ENCODE assay signal across 21 cellular contexts in the genomic region with DNA sequence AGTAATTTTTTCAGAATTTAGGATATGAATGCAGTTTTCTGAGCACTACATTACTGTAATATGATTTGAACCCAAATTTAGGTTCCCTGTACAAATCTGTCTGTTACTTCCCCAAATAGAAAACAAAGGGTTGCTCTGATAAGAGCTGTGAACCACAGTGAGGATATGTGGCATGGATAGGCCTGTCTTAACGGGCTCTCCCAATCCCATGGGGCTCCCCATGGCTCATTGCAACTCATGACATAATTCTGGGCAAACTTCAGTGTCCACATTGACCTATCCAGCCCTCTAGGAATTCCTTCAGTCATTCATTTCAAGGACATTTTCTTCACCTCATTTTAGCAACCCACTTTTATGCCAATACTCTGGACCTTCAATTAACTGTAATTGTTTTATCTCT.
DNase-seq lines count a peak whose midpoint lies in the region; ATAC-seq, FAIRE-seq and TF ChIP-seq lines count a peak whose summit lies in the region.
"Had no signal": no experiment of that assay in that cellular context is flagged by ENCODE, and none has a peak within 500 bp of the region (broad histone marks: within the 10 kb centered on the region; RNA-seq: fewer than 3 reads in every experiment).

No MANE protein-coding gene starts in this region.

- CTCF ChIA-PET in K562 (lab: Yijun Ruan, JAX; ENCODE audit: low intra/inter-chr PET ratio) = no interaction called here

- peak overlapping the region; percentile 42; the same call in 1 of the 2 replicates for H2AFZ ChIP-seq in K562 (ENCODE audit: low read depth, low read length)

- no peak overlapping the region for H3K4me3 Mint-ChIP-seq in nephron progenitor cell
- H3K4me3 Mint-ChIP-seq: B cell had no signal

- H3K27me3 Mint-ChIP-seq in nephron progenitor cell (ENCODE audit: low read depth, poor library complexity) = no peaks in the 10 kb centered on the region
- H3K27me3 Mint-ChIP-seq: B cell had no signal

- no peak overlapping the region for H3K4me3 ChIP-seq in BLaER1
- H3K4me3 ChIP-seq in NB4 (ENCODE audit: low read depth, low read length) = no peak overlapping the region
- H3K4me3 ChIP-seq in K562 = no peak overlapping the region
- H3K4me3 ChIP-seq: A549 had no signal

- H3K4me1 ChIP-seq in BLaER1 (peaks cover 15% of the 10 kb centered on the region; the same call in 1 of the 2 replicates), K562 (replicated peaks in 1 of 2; ENCODE audit: control insufficient read depth in 2 of 2, insufficient read depth in 2 of 2, low read length in 2 of 2) (no peaks in the 10 kb centered on the region)
- H3K4me1 ChIP-seq: A549 had no signal

- no peaks in the 10 kb centered on the region for H3K36me3 Mint-ChIP-seq in nephron progenitor cell (ENCODE audit: low read depth)

- H3K27ac ChIP-seq in BLaER1 = no peak overlapping the region
- H3K27ac ChIP-seq in K562 (ENCODE audit: extremely low read depth, low read depth, low read length) = no peak overlapping the region
- H3K27ac ChIP-seq: A549 had no signal

- 0% methylated on average over 1 of the region's 1 CpG for WGBS in K562 (ENCODE audit: insufficient coverage, low coverage, missing lambda C conversion rate)

- H3K9me1 ChIP-seq in K562 (ENCODE audit: control insufficient read depth, insufficient read depth, low read length) = no peaks in the 10 kb centered on the region

- DNase-seq in NB4 (ENCODE audit: low read depth) (peak; percentile 42), K562 (ENCODE audit: extremely low read depth in 1 of 4, low spot score in 3 of 4) (no peak), nephron progenitor cell (no peak), retina (no peak)
- no peak for DNase-seq in NK-92 treated with Interleukin-12 subunit alpha and Interleukin-12 subunit beta, amount 100 ng/mL, for 24 hours (lab: John Stamatoyannopoulos, UW)
- DNase-seq: DMS79, GOT3, HCEC 1CT, IMR-90, Karpas-422, NCI-H187, NCI-H446, NCI-H526, PC-3, SHP77 had no signal

- no TSS peak for BruUV-seq in K562 (replicated peaks; lab: Mats Ljungman, UMichigan)

- TF ChIP-seq POLR2A in NB4 (IDR thresholded peaks at IDR 0.05; ENCODE audit: extremely low read depth, insufficient read length) (no peak), K562 (conservative IDR thresholded peaks at IDR 0.05) (no peak)

- POLR2A ChIA-PET in K562 (lab: Yijun Ruan, JAX) = no interaction called here

- no peak for FAIRE-seq in K562 (lab: Jason Lieb, UNC)
- FAIRE-seq: A549, GM19239, HTR-8/SVneo had no signal

- in situ Hi-C loops in K562 (cut with MboI) = no loop called here

- ATAC-seq in K562 (no peak), HG03039 (IDR thresholded peaks at IDR 0.05; ENCODE audit: unreplicated experiment) (no peak)
- ATAC-seq: A549, PC-3 had no signal

- no peak overlapping the region for H3K9ac ChIP-seq in BLaER1
- no peak overlapping the region for H3K9ac ChIP-seq in K562 (ENCODE audit: insufficient read depth in 1 of 2, low read depth in 2 of 2, low read length in 2 of 2)

- H3K4me1 Mint-ChIP-seq in nephron progenitor cell = peaks cover 14% of the 10 kb centered on the region
- H3K4me1 Mint-ChIP-seq: B cell had no signal

- no peaks in the 10 kb centered on the region for H3K9me3 Mint-ChIP-seq in nephron progenitor cell

- intact Hi-C loops in K562 (cut with micrococcal nuclease) = no loop called here

- no peaks in the 10 kb centered on the region for H3K9me3 ChIP-seq in BLaER1
- no peaks in the 10 kb centered on the region for H3K9me3 ChIP-seq in K562 (replicated peaks; ENCODE audit: control insufficient read depth, insufficient read depth, low read depth, low read length)
- H3K9me3 ChIP-seq: A549 had no signal

- H3K27ac Mint-ChIP-seq in nephron progenitor cell = peak overlapping the region; percentile 2
- H3K27ac Mint-ChIP-seq: B cell had no signal

- H3K4me2 ChIP-seq in BLaER1 (0 out of 2 replicates have a peak overlapping the region, but pooled peaks have one; percentile 17), K562 (ENCODE audit: insufficient read depth, low read length) (no peak overlapping the region)
- H3K4me2 ChIP-seq: A549 had no signal

- TF ChIP-seq CTCF in NB4 (IDR thresholded peaks at IDR 0.05; ENCODE audit: low read depth, low read length) = no peak
- TF ChIP-seq CTCF in K562 (IDR thresholded peaks at IDR 0.05 in 2 of 3, conservative IDR thresholded peaks at IDR 0.05 in 1 of 3; ENCODE audit: insufficient read depth in 2 of 3, low read depth in 1 of 3, low read length in 3 of 3) = no peak
- TF ChIP-seq CTCF in nephron progenitor cell (IDR thresholded peaks at IDR 0.05) = no peak

- H3K27me3 ChIP-seq in BLaER1 = no peaks in the 10 kb centered on the region
- no peaks in the 10 kb centered on the region for H3K27me3 ChIP-seq in K562 (ENCODE audit: control insufficient read depth in 2 of 2, insufficient read depth in 2 of 2, low read length in 2 of 2)

- H4K20me1 ChIP-seq in BLaER1 (no peaks in the 10 kb centered on the region), K562 (replicated peaks; ENCODE audit: control insufficient read depth, insufficient read depth, low read length) (no peaks in the 10 kb centered on the region)

- TF ChIP-seq EP300 in K562 (IDR thresholded peaks at IDR 0.05; ENCODE audit: low read length) = no peak

- no peak for TF ChIP-seq RAD21 in K562 (CRISPR knock-in tag; conservative IDR thresholded peaks at IDR 0.05 in 1 of 2, IDR thresholded peaks at IDR 0.05 in 1 of 2)

- H3K79me2 ChIP-seq in K562 (ENCODE audit: control insufficient read depth, insufficient read depth, low read length) = no peaks in the 10 kb centered on the region

- no peaks in the 10 kb centered on the region for H3K36me3 ChIP-seq in BLaER1
- no peaks in the 10 kb centered on the region for H3K36me3 ChIP-seq in K562 (ENCODE audit: control insufficient read depth, insufficient read depth, low read length)

TF ChIP-seq in K562, 482 proteins besides CTCF, POLR2A, EP300 and RAD21 (continues in another document):
- TF ChIP-seq, protein P1, sequence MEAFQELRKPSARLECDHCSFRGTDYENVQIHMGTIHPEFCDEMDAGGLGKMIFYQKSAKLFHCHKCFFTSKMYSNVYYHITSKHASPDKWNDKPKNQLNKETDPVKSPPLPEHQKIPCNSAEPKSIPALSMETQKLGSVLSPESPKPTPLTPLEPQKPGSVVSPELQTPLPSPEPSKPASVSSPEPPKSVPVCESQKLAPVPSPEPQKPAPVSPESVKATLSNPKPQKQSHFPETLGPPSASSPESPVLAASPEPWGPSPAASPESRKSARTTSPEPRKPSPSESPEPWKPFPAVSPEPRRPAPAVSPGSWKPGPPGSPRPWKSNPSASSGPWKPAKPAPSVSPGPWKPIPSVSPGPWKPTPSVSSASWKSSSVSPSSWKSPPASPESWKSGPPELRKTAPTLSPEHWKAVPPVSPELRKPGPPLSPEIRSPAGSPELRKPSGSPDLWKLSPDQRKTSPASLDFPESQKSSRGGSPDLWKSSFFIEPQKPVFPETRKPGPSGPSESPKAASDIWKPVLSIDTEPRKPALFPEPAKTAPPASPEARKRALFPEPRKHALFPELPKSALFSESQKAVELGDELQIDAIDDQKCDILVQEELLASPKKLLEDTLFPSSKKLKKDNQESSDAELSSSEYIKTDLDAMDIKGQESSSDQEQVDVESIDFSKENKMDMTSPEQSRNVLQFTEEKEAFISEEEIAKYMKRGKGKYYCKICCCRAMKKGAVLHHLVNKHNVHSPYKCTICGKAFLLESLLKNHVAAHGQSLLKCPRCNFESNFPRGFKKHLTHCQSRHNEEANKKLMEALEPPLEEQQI (IDR thresholded peaks at IDR 0.05) = no peak
- TF ChIP-seq ZNF512 (tag; IDR thresholded peaks at IDR 0.05) (no peak), IRF2 (CRISPR knock-in tag; IDR thresholded peaks at IDR 0.05) (no peak), E2F6 (IDR thresholded peaks at IDR 0.05; ENCODE audit: borderline replicate concordance in 1 of 2, extremely low read depth in 1 of 2, insufficient read depth in 1 of 2, insufficient read length in 1 of 2, low read depth in 1 of 2, low read length in 1 of 2, poor library complexity in 1 of 2, severe bottlenecking in 1 of 2) (no peak), MEIS2 (IDR thresholded peaks at IDR 0.05; ENCODE audit: partially characterized antibody) (no peak), GABPA (tag; conservative IDR thresholded peaks at IDR 0.05; ENCODE audit: low read depth) (no peak)
